ENCODE assay signal across 23 cellular contexts in the genomic region with DNA sequence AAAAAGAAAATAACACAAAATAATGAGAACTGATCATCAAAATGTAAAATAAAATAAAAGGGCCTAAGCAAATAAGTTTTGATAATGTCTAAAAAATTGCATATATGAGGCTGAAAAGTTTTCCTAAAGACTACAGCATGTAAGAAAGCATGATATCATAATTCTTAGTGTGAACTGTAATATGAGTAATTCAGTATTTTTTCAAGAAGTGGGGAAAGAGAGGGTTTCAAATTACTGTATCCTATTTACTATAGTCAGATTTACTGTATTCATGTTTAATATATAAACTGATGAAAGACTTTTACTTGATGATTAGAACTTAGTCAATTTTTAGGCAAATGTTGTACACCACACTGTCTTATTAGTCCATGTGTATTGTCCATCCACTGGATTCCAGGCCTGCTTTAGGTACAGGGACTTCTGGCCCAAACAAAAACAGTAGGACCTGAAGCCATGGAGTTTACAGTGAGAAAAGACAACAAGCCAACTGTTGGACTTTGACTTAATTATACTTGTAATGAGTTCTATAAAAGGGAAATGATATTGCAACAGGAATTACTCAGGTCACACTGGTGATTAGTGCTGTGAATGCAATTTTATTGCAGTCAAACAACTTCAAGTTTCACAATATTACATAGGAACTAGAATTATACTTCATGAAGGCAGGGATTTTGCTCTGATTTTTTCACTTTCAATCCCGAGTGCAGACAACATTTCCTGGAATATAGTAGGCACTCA.
A peak's percentile ranks its signal among the peaks of the same experiment; 100 is the strongest.
DNase-seq lines count a peak whose midpoint lies in the region; ATAC-seq, FAIRE-seq and TF ChIP-seq lines count a peak whose summit lies in the region.
"Had no signal": no experiment of that assay in that cellular context is flagged by ENCODE, and none has a peak within 500 bp of the region (broad histone marks: within the 10 kb centered on the region; RNA-seq: fewer than 3 reads in every experiment).

No MANE protein-coding gene starts in this region.

- 78 to 87% methylated on average over 1 of the region's 1 CpG for WGBS in heart right ventricle, 2 donors

- H3K4me3 ChIP-seq in heart right ventricle: no peak overlapping the region

- ATAC-seq in left colon (peak; percentile 97), HG02588 (IDR thresholded peaks at IDR 0.05; ENCODE audit: unreplicated experiment) (no peak), heart right ventricle (no peak), HG03025 (IDR thresholded peaks at IDR 0.05; ENCODE audit: low FRiP score, unreplicated experiment) (no peak)

- H3K9me3 ChIP-seq in heart right ventricle: no peaks in the 10 kb centered on the region
- H3K9me3 ChIP-seq: BE2C, Caco-2, SK-N-SH had no signal

- H3K36me3 ChIP-seq in heart right ventricle: no peaks in the 10 kb centered on the region
- H3K36me3 ChIP-seq: BE2C had no signal

- H3K4me1 ChIP-seq in heart right ventricle: no peaks in the 10 kb centered on the region

- peak; percentile 3 for FAIRE-seq in A204.1 (lab: Jason Lieb, UNC)
- FAIRE-seq in colon (lab: Jason Lieb, UNC): peak; percentile 57

- H3K27ac ChIP-seq in heart right ventricle: no peak overlapping the region
- H3K27ac ChIP-seq: HL-60 had no signal

- DNase-seq in LHCN-M2 (ENCODE audit: low read depth) (peak; percentile 43), left colon (no peak), heart right ventricle (no peak)
- no peak for DNase-seq in effector CD4-positive, alpha-beta T cell
- DNase-seq: BE2C; Caco-2; CD4-positive, CD25-positive, alpha-beta regulatory T cell; GDM1; H9; Karpas-422; MM.1S; NCI-H1092 treated with DMSO at 0.1 percent for 48 hours; NCI-H146; NCI-H2029 treated with DMSO at 0.1 percent for 48 hours; NCI-H774; RPMI8226; SHP77 treated with DMSO at 0.1 percent for 48 hours; SK-N-SH had no signal

- no peak for TF ChIP-seq CTCF in heart right ventricle (IDR thresholded peaks at IDR 0.05)

- intact Hi-C loops in left colon (cut with DNase I, micrococcal nuclease) (no loop called here), heart right ventricle (cut with DNase I) (no loop called here)

- H3K27me3 ChIP-seq in heart right ventricle: no peaks in the 10 kb centered on the region
- H3K27me3 ChIP-seq: BE2C had no signal
